In the genomic region with DNA sequence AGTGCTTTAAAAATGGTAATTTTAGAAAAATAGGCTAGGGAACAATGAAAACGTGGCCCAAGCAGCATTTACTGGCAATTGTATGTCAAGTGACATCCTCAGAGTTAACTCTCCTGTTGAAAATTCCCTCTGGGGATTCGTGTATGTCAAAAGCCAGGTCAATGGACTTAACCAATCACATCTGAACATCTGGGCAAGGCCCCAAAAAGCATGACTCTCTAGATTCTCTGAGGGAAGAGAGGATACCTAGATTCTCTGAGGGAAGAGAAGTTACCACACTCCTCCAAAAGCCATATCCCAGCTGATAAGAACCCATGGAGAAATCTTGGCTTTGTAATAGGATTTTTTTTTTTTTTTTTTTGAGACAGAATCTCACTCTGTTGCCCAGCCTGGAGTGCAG, we compare ENCODE assay signal across 18 cellular contexts. TPM values are rescaled to one million over a fixed set of nuclear protein-coding genes. Genes with fewer than 3 reads are reported as not detected.
DNase-seq lines count a peak whose midpoint lies in the region; ATAC-seq and TF ChIP-seq lines count a peak whose summit lies in the region.
"Had no signal": no experiment of that assay in that cellular context is flagged by ENCODE, and none has a peak within 500 bp of the region (broad histone marks: within the 10 kb centered on the region; RNA-seq: fewer than 3 reads in every experiment).

No MANE protein-coding gene starts in this region.

- H3K9me3 ChIP-seq in GM23248 (ENCODE audit: low read depth), result no peaks in the 10 kb centered on the region
- no peaks in the 10 kb centered on the region for H3K9me3 ChIP-seq in sigmoid colon

- no peak overlapping the region for H3K9ac ChIP-seq in GM23248

- H3K4me1 ChIP-seq in GM23248 (ENCODE audit: insufficient read depth) (peaks cover 41% of the 10 kb centered on the region), sigmoid colon (peaks cover 0 to 9% (median 3%) of the 10 kb centered on the region in 4 donors)

- no peaks in the 10 kb centered on the region for H3K9me2 ChIP-seq in GM23248 (ENCODE audit: insufficient read depth)

- TF ChIP-seq POLR2A in sigmoid colon (IDR thresholded peaks at IDR 0.05), result no peak

- 66 to 81% methylated on average over 2 of the region's 2 CpGs for WGBS in GM23248 (ENCODE audit: low coverage in 1 of 2, low lambda C conversion rate in 2 of 2, missing lambda C conversion rate in 2 of 2), 2 experiments
- WGBS in sigmoid colon, 2 donors, result 76 to 83% methylated on average over 2 of the region's 2 CpGs

- H3K79me2 ChIP-seq in GM23248 (ENCODE audit: insufficient read depth), result peaks cover 40% of the 10 kb centered on the region

- TF ChIP-seq CTCF in fibroblast of the aortic adventitia (IDR thresholded peaks at IDR 0.05; ENCODE audit: insufficient read depth, low read length), result no peak
- no peak for TF ChIP-seq CTCF in sigmoid colon (IDR thresholded peaks at IDR 0.05)

- H4K20me1 ChIP-seq in GM23248 (ENCODE audit: insufficient read depth), result no peaks in the 10 kb centered on the region

- intact Hi-C loops in sigmoid colon (cut with DNase I), result loop anchor here (10.0 kb wide), 1 partner anchor 97 kb away; the partner anchor contains the start of gene CDK5RAP3

- no peak overlapping the region for H3K4me2 ChIP-seq in GM23248 (ENCODE audit: unreplicated experiment)

- no peak for TF ChIP-seq EP300 in sigmoid colon (IDR thresholded peaks at IDR 0.05)

- peaks cover 76% of the 10 kb centered on the region for H3F3A ChIP-seq in GM23248 (ENCODE audit: insufficient read depth)

- no peaks in the 10 kb centered on the region for H3K27me3 ChIP-seq in GM23248 (replicated peaks; ENCODE audit: insufficient read depth)
- H3K27me3 ChIP-seq in sigmoid colon, result no peaks in the 10 kb centered on the region

- H3K36me3 ChIP-seq in GM23248 (ENCODE audit: low read depth) (peaks cover 39% of the 10 kb centered on the region), sigmoid colon (peaks cover 0 to 85% (median 30%) of the 10 kb centered on the region in 4 donors)

- H2AFZ ChIP-seq in GM23248, result no peak overlapping the region

- no peak for ATAC-seq in GM18511 (IDR thresholded peaks at IDR 0.05; ENCODE audit: unreplicated experiment)

- DNase-seq in GM23248, result peak; percentile 47
- peak; percentile 82 for DNase-seq in amniotic epithelial cell (ENCODE audit: low read depth)
- peak; percentile 83 for DNase-seq in fibroblast of the aortic adventitia (ENCODE audit: low read depth)
- peak; percentile 10 for DNase-seq in sigmoid colon
- DNase-seq in pons (ENCODE audit: low spot score), result no peak
- no peak for DNase-seq in A172 (ENCODE audit: low spot score)
- no peak for DNase-seq in T1000 (lab: John Stamatoyannopoulos, UW)
- DNase-seq: DMS153, DND-41, H7, KG1, MM.1S, NCI-H2029, NCI-H69, RPMI8226, SHP77 had no signal

- in situ Hi-C loops in GM23248 (cut with MboI), result loop anchor here (5.0 kb wide), 1 partner anchor 44 kb away; no protein-coding TSS in a partner anchor

- no peak overlapping the region for H3K4me3 ChIP-seq in GM23248
- H3K4me3 ChIP-seq in fibroblast of the aortic adventitia (ENCODE audit: low read depth, low read length), result no peak overlapping the region
- no peak overlapping the region for H3K4me3 ChIP-seq in sigmoid colon

- H3K27ac ChIP-seq in GM23248, result no peak overlapping the region
- no peak overlapping the region for H3K27ac ChIP-seq in sigmoid colon

RNA-seq across cellular contexts. Expression of gene NFE2L1, which starts 23.5 kb away (rescaled TPM):
- 65.6 and 66.4 TPM in 2 replicates for total RNA-seq in GM23248 (2014; rRNA removed; shearing (Covaris generic))
- polyA plus RNA-seq in GM23248 (2016; fragmentation: Nextera tagmentation; extraction: Ambion mirVana), result 28.0 and 31.4 TPM in 2 replicates
- 103 and 413 TPM in 2 replicates for total RNA-seq in fibroblast of the aortic adventitia (ENCODE audit: low replicate concordance)
- total RNA-seq in sigmoid colon, result 100 to 1,000 TPM; 126 to 174 (median 141) TPM
- 100 to 1,000 TPM in 1 of 3 donors, 10 to 100 TPM in 2; 44.4 to 134 (median 61.5) TPM for polyA plus RNA-seq in sigmoid colon
- total RNA-seq in A172 (2014; rRNA removed; shearing (Covaris generic)), result 73.6 and 140 TPM in 2 replicates

RNA-seq across cellular contexts. Expression of gene CBX1, which starts 29.6 kb away (rescaled TPM):
- 53.6 and 67.7 TPM in 2 replicates for total RNA-seq in GM23248 (2014; rRNA removed; shearing (Covaris generic))
- polyA plus RNA-seq in GM23248 (2016; fragmentation: Nextera tagmentation; extraction: Ambion mirVana) (36.8 and 40.0 TPM in 2 replicates), sigmoid colon (10 to 100 TPM; 26.8 to 36.1 (median 31.8) TPM)
- total RNA-seq in fibroblast of the aortic adventitia (ENCODE audit: low replicate concordance) (49.2 and 59.7 TPM in 2 replicates), sigmoid colon (10 to 100 TPM; 29.1 to 37.4 (median 32.9) TPM)
- 164 and 188 TPM in 2 replicates for total RNA-seq in A172 (2014; rRNA removed; shearing (Covaris generic))

RNA-seq across cellular contexts. Expression of gene COPZ2, which starts 34.1 kb away (rescaled TPM):
- total RNA-seq in GM23248 (2014; rRNA removed; shearing (Covaris generic)), result 148 and 179 TPM in 2 replicates
- polyA plus RNA-seq in GM23248 (2016; fragmentation: Nextera tagmentation; extraction: Ambion mirVana) (399 and 401 TPM in 2 replicates), sigmoid colon (10 to 100 TPM in 1 of 3 donors, 1 to 10 TPM in 2; 5.5 to 19.2 (median 6.9) TPM)
- total RNA-seq in fibroblast of the aortic adventitia (ENCODE audit: low replicate concordance) (80.5 and 292 TPM in 2 replicates), sigmoid colon (10 to 100 TPM; 52.3 to 64.0 (median 58.9) TPM)
- 24.1 and 40.0 TPM in 2 replicates for total RNA-seq in A172 (2014; rRNA removed; shearing (Covaris generic))
- total RNA-seq: A673, H7 had no signal

RNA-seq across cellular contexts. Expression of gene SNX11, which starts 35.9 kb away (rescaled TPM):
- total RNA-seq in GM23248 (2014; rRNA removed; shearing (Covaris generic)), result 10.5 and 14.7 TPM in 2 replicates
- polyA plus RNA-seq in GM23248 (2016; fragmentation: Nextera tagmentation; extraction: Ambion mirVana) (17.5 and 18.0 TPM in 2 replicates), sigmoid colon (10 to 100 TPM; 22.2 to 27.8 (median 25.2) TPM)
- total RNA-seq in fibroblast of the aortic adventitia (ENCODE audit: low replicate concordance) (4.7 and 11.5 TPM in 2 replicates), sigmoid colon (10 to 100 TPM in 3 of 4 donors, 1 to 10 TPM in 1; 10.0 to 19.3 (median 15.7) TPM)
- total RNA-seq in A172 (2014; rRNA removed; shearing (Covaris generic)), result 15.1 and 24.8 TPM in 2 replicates

Comparison
In these comparisons a context has a peak if more than half of its experiments do, and no peak if none do; other contexts are left out.
1. DNase-seq: peak in GM23248 (single experiment), amniotic epithelial cell (single experiment), fibroblast of the aortic adventitia (single experiment) and sigmoid colon (single experiment); none in pons (single experiment), A172 (single experiment) and T1000 (single experiment).